In the genomic region with DNA sequence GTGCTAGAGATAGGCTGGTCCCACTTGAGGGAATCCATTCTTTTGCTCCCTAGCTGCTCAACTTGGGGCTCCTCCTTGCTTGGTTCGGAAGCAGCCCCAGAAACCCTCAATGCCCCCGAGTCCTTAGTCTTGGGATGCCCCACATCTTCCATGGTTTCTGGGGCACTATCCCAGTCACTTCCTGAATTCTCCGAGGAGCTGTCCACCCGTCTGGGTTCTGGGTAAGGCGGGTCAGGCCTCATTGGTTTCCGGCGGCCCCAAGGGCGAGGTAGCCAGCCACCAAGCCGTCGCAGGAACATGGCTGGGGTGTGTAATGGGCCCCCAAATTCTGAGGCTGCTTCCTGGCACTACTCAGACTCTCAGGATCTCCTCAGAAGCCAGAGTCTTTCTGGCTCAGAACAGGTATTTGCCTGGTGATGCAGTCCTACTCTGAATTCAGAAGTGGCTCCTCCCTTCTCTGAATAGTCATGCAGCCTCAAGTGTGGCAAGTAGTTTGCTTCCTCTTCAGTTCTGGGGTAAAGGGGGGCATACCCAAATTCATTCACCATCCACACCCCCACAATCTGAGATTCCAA, we compare ENCODE assay signal across 8 cellular contexts. TPM values are rescaled to one million over a fixed set of nuclear protein-coding genes. Genes with fewer than 3 reads are reported as not detected.
A peak's percentile ranks its signal among the peaks of the same experiment; 100 is the strongest.
DNase-seq lines count a peak whose midpoint lies in the region; ATAC-seq and TF ChIP-seq lines count a peak whose summit lies in the region.

No MANE protein-coding gene starts in this region.

- H3K27me3 ChIP-seq in fibroblast of lung (ENCODE audit: control insufficient read depth, insufficient read depth, low read length): no peaks in the 10 kb centered on the region

- peak overlapping the region; percentile 93 for H3K4me3 Mint-ChIP-seq in activated CD4-positive, alpha-beta T cell treated with anti-CD3 and anti-CD28 coated beads, Interleukin-2, amount 10 ng/mL, durations not matched to agents 7 days and 5 days
- H3K4me3 Mint-ChIP-seq in T-helper 17 cell: peak overlapping the region; percentile 93
- peak overlapping the region; percentile 82 for H3K4me3 Mint-ChIP-seq in osteocyte (ENCODE audit: unreplicated experiment)

- peak overlapping the region; percentile 100 for H3K4me2 ChIP-seq in fibroblast of lung (ENCODE audit: extremely low read depth, insufficient read depth, low read length)

- TF ChIP-seq CTCF in fibroblast of lung (conservative IDR thresholded peaks at IDR 0.05 in 1 of 2, IDR thresholded peaks at IDR 0.05 in 1 of 2; ENCODE audit: low read depth in 1 of 2, low read length in 2 of 2) (no peak), osteocyte (IDR thresholded peaks at IDR 0.05) (no peak)

- H3K9me3 ChIP-seq in T-helper 17 cell (ENCODE audit: control insufficient read depth, low read length, poor library complexity, severe bottlenecking) (no peaks in the 10 kb centered on the region), fibroblast of lung (ENCODE audit: control insufficient read depth, insufficient read depth, low read depth, low read length) (no peaks in the 10 kb centered on the region)

- no peaks in the 10 kb centered on the region for H3K27me3 Mint-ChIP-seq in activated CD4-positive, alpha-beta T cell treated with anti-CD3 and anti-CD28 coated beads, Interleukin-2, amount 10 ng/mL, durations not matched to agents 7 days and 5 days
- H3K27me3 Mint-ChIP-seq in T-helper 17 cell: no peaks in the 10 kb centered on the region
- no peaks in the 10 kb centered on the region for H3K27me3 Mint-ChIP-seq in osteocyte (ENCODE audit: unreplicated experiment)

- POLR2A ChIA-PET in activated CD4-positive, alpha-beta T cell treated with anti-CD3 and anti-CD28 coated beads, Interleukin-2, amount 10 ng/mL, durations not matched to agents 7 days and 5 days (lab: Charles Lee): no interaction called here

- CTCF ChIA-PET in activated CD4-positive, alpha-beta T cell treated with anti-CD3 and anti-CD28 coated beads, Interleukin-2, amount 10 ng/mL, durations not matched to agents 7 days and 5 days (lab: Charles Lee): interaction anchor here (0.9 to 1.6 kb wide), 4 partner anchors 9 to 117 kb away, joined by 3 to 4 read pairs (median 4); a partner anchor contains a TSS

- DNase-seq in activated CD4-positive, alpha-beta T cell treated with anti-CD3 and anti-CD28 coated beads, Interleukin-2, amount 10 ng/mL, durations not matched to agents 7 days and 5 days: no peak
- no peak for DNase-seq in activated CD4-positive, alpha-beta T cell treated with anti-CD3 and anti-CD28 coated beads for 1 hour
- DNase-seq in T-helper 17 cell (no peak), fibroblast of lung (ENCODE audit: low read depth in 2 of 2) (peak; percentile 25 to 38), osteocyte (ENCODE audit: extremely low spot score, unreplicated experiment) (no peak), GM19238 (ENCODE audit: insufficient read length, low spot score) (no peak)
- DNase-seq in NK-92 treated with Interleukin-12 subunit alpha and Interleukin-12 subunit beta, amount 100 ng/mL, for 24 hours (lab: John Stamatoyannopoulos, UW): no peak

- peaks cover 5% of the 10 kb centered on the region for H3K36me3 ChIP-seq in fibroblast of lung (ENCODE audit: control insufficient read depth, insufficient read depth, low read length)

- H3K4me1 Mint-ChIP-seq in activated CD4-positive, alpha-beta T cell treated with anti-CD3 and anti-CD28 coated beads, Interleukin-2, amount 10 ng/mL, durations not matched to agents 7 days and 5 days: peaks cover 79% of the 10 kb centered on the region
- peaks cover 64% of the 10 kb centered on the region for H3K4me1 Mint-ChIP-seq in T-helper 17 cell
- peaks cover 54% of the 10 kb centered on the region for H3K4me1 Mint-ChIP-seq in osteocyte (ENCODE audit: unreplicated experiment)

- peak overlapping the region; percentile 76 for H3K9ac ChIP-seq in fibroblast of lung (ENCODE audit: insufficient read depth, low read length)

- H3K9me3 Mint-ChIP-seq in activated CD4-positive, alpha-beta T cell treated with anti-CD3 and anti-CD28 coated beads, Interleukin-2, amount 10 ng/mL, durations not matched to agents 7 days and 5 days: no peaks in the 10 kb centered on the region
- H3K9me3 Mint-ChIP-seq in osteocyte (ENCODE audit: unreplicated experiment): no peaks in the 10 kb centered on the region

- peaks cover 71% of the 10 kb centered on the region for H3K36me3 Mint-ChIP-seq in activated CD4-positive, alpha-beta T cell treated with anti-CD3 and anti-CD28 coated beads, Interleukin-2, amount 10 ng/mL, durations not matched to agents 7 days and 5 days (ENCODE audit: low read depth)
- H3K36me3 Mint-ChIP-seq in T-helper 17 cell (ENCODE audit: low read depth) (peaks cover 8% of the 10 kb centered on the region), osteocyte (ENCODE audit: unreplicated experiment) (peaks cover 15% of the 10 kb centered on the region)

- H3K27ac ChIP-seq in fibroblast of lung (ENCODE audit: insufficient read depth, low read length): peak overlapping the region; percentile 87

- peak overlapping the region; percentile 90 to 99 (median 96) for H3K4me3 ChIP-seq in fibroblast of lung (replicated peaks in 1 of 4; ENCODE audit: control extremely low read depth in 1 of 4, insufficient read depth in 1 of 4, low read depth in 3 of 4, low read length in 4 of 4)

- no peaks in the 10 kb centered on the region for H4K20me1 ChIP-seq in fibroblast of lung (ENCODE audit: control insufficient read depth, extremely low read depth, insufficient read depth, low read length)

- ATAC-seq in T-helper 17 cell (peak; percentile 48), HG03565 (IDR thresholded peaks at IDR 0.05; ENCODE audit: unreplicated experiment) (no peak)

- no peak overlapping the region for H2AFZ ChIP-seq in fibroblast of lung (ENCODE audit: low read length)

- H3K27ac Mint-ChIP-seq in activated CD4-positive, alpha-beta T cell treated with anti-CD3 and anti-CD28 coated beads, Interleukin-2, amount 10 ng/mL, durations not matched to agents 7 days and 5 days: peak overlapping the region; percentile 87
- H3K27ac Mint-ChIP-seq in T-helper 17 cell: peak overlapping the region; percentile 92
- peak overlapping the region; percentile 84 for H3K27ac Mint-ChIP-seq in osteocyte (ENCODE audit: unreplicated experiment)

- peaks cover 22% of the 10 kb centered on the region for H3K4me1 ChIP-seq in fibroblast of lung (ENCODE audit: control insufficient read depth, extremely low read depth, insufficient read depth, low read length)

- H3K79me2 ChIP-seq in fibroblast of lung (ENCODE audit: control insufficient read depth, insufficient read depth, low read length): peaks cover 41% of the 10 kb centered on the region

RNA-seq across cellular contexts. Expression of a gene that starts 0.8 kb away (rescaled TPM):
- total RNA-seq in activated CD4-positive, alpha-beta T cell treated with anti-CD3 and anti-CD28 coated beads, Interleukin-2, amount 10 ng/mL, durations not matched to agents 7 days and 5 days: 10 to 100 TPM; 20.2 to 20.9 TPM
- total RNA-seq in T-helper 17 cell (10 to 100 TPM; 13.3 to 16.9 TPM), fibroblast of lung (20.6 and 26.2 TPM in 2 replicates), osteocyte (21.5 and 23.0 TPM in 2 replicates)
- polyA plus RNA-seq in fibroblast of lung: 6.6 and 7.9 TPM in 2 replicates
- polyA plus RNA-seq in fibroblast of lung (2012): 12.4 and 14.4 TPM in 2 replicates
- 9.5 and 10.7 TPM in 2 replicates for polyA minus RNA-seq in fibroblast of lung (ENCODE audit: low replicate concordance)

RNA-seq across cellular contexts. Expression of a gene that starts 4.0 kb away (rescaled TPM):
- total RNA-seq in activated CD4-positive, alpha-beta T cell treated with anti-CD3 and anti-CD28 coated beads, Interleukin-2, amount 10 ng/mL, durations not matched to agents 7 days and 5 days: 1 to 10 TPM; 3.9 to 4.5 TPM
- total RNA-seq in T-helper 17 cell (1 to 10 TPM; 2.9 to 4.0 TPM), fibroblast of lung (0.99 and 1.0 TPM in 2 replicates), osteocyte (2.2 and 4.0 TPM in 2 replicates)
- polyA plus RNA-seq in fibroblast of lung: 3.9 and 5.4 TPM in 2 replicates
- 4.5 and 4.8 TPM in 2 replicates for polyA plus RNA-seq in fibroblast of lung (2012)
- 0.96 and 1.6 TPM in 2 replicates for polyA minus RNA-seq in fibroblast of lung (ENCODE audit: low replicate concordance)

RNA-seq across cellular contexts. Expression of a gene that starts 5.1 kb away (rescaled TPM):
- total RNA-seq in activated CD4-positive, alpha-beta T cell treated with anti-CD3 and anti-CD28 coated beads, Interleukin-2, amount 10 ng/mL, durations not matched to agents 7 days and 5 days: 10 to 100 TPM; 34.4 to 42.9 TPM
- total RNA-seq in T-helper 17 cell (10 to 100 TPM in 1 of 2 donors, 1 to 10 TPM in 1; 9.2 to 11.9 TPM), fibroblast of lung (15.0 and 17.2 TPM in 2 replicates), osteocyte (17.0 and 18.7 TPM in 2 replicates)
- 12.7 and 13.1 TPM in 2 replicates for polyA plus RNA-seq in fibroblast of lung
- 12.1 and 14.8 TPM in 2 replicates for polyA plus RNA-seq in fibroblast of lung (2012)
- polyA minus RNA-seq in fibroblast of lung (ENCODE audit: low replicate concordance): 2.4 and 2.6 TPM in 2 replicates

RNA-seq across cellular contexts. Expression of a gene that starts 6.1 kb away (rescaled TPM):
- 100 to 1,000 TPM; 218 to 273 TPM for total RNA-seq in activated CD4-positive, alpha-beta T cell treated with anti-CD3 and anti-CD28 coated beads, Interleukin-2, amount 10 ng/mL, durations not matched to agents 7 days and 5 days
- total RNA-seq in T-helper 17 cell (100 to 1,000 TPM; 104 to 107 TPM), fibroblast of lung (67.2 and 70.9 TPM in 2 replicates), osteocyte (142 and 163 TPM in 2 replicates)
- 84.9 and 124 TPM in 2 replicates for polyA plus RNA-seq in fibroblast of lung
- polyA plus RNA-seq in fibroblast of lung (2012): 256 and 335 TPM in 2 replicates
- polyA minus RNA-seq in fibroblast of lung (ENCODE audit: low replicate concordance): 331 and 449 TPM in 2 replicates

RNA-seq across cellular contexts. Expression of a gene that starts 7.3 kb away (rescaled TPM):
- 100 to 1,000 TPM; 268 to 286 TPM for total RNA-seq in activated CD4-positive, alpha-beta T cell treated with anti-CD3 and anti-CD28 coated beads, Interleukin-2, amount 10 ng/mL, durations not matched to agents 7 days and 5 days
- total RNA-seq in T-helper 17 cell (100 to 1,000 TPM; 229 to 233 TPM), fibroblast of lung (90.9 and 124 TPM in 2 replicates), osteocyte (382 and 386 TPM in 2 replicates)
- 75.3 and 111 TPM in 2 replicates for polyA plus RNA-seq in fibroblast of lung
- polyA plus RNA-seq in fibroblast of lung (2012): 187 and 229 TPM in 2 replicates
- polyA minus RNA-seq in fibroblast of lung (ENCODE audit: low replicate concordance): 303 and 403 TPM in 2 replicates

Comparison
In these comparisons a context has a peak if more than half of its experiments do, and no peak if none do; other contexts are left out.
1. DNase-seq: peak in fibroblast of lung (2 of 2); none in activated CD4-positive, alpha-beta T cell treated with anti-CD3 and anti-CD28 coated beads, Interleukin-2, amount 10 ng/mL, durations not matched to agents 7 days and 5 days (single experiment), activated CD4-positive, alpha-beta T cell treated with anti-CD3 and anti-CD28 coated beads for 1 hour (single experiment), T-helper 17 cell (0 of 3), osteocyte (single experiment), NK-92 treated with Interleukin-12 subunit alpha and Interleukin-12 subunit beta, amount 100 ng/mL, for 24 hours (single experiment) and GM19238 (single experiment).
2. Peak in every context shown above with its lines, with median percentiles within 50 percentile points of each other: H3K27ac Mint-ChIP-seq and H3K4me3 Mint-ChIP-seq.